ENCODE assay signal across 16 cellular contexts in genomic region chr20:25567286-25567685, GRCh38. TPM values are rescaled to one million over a fixed set of nuclear protein-coding genes. Genes with fewer than 3 reads are reported as not detected.
A peak's percentile ranks its signal among the peaks of the same experiment; 100 is the strongest.
DNase-seq lines count a peak whose midpoint lies in the region; ATAC-seq and TF ChIP-seq lines count a peak whose summit lies in the region.
"Had no signal": no experiment of that assay in that cellular context is flagged by ENCODE, and none has a peak within 500 bp of the region (broad histone marks: within the 10 kb centered on the region; RNA-seq: fewer than 3 reads in every experiment).

No MANE protein-coding gene starts in this region.

- intact Hi-C loops in activated CD4-positive, alpha-beta T cell treated with anti-CD3 and anti-CD28 coated beads for 36 hours (cut with DNase I, micrococcal nuclease) = no loop called here
- intact Hi-C loops in activated CD4-positive, alpha-beta T cell treated with anti-CD3 and anti-CD28 coated beads, Interleukin-2, amount 10 ng/mL, durations not matched to agents 24 days and 14 days (cut with micrococcal nuclease) = no loop called here

- no peaks in the 10 kb centered on the region for H3K36me3 Mint-ChIP-seq in activated CD4-positive, alpha-beta T cell treated with anti-CD3 and anti-CD28 coated beads for 36 hours (ENCODE audit: low read depth)
- H3K36me3 Mint-ChIP-seq in activated CD4-positive, alpha-beta T cell treated with anti-CD3 and anti-CD28 coated beads, Interleukin-2, amount 10 ng/mL, durations not matched to agents 24 days and 14 days (ENCODE audit: low read depth) = peaks cover 4% of the 10 kb centered on the region
- H3K36me3 Mint-ChIP-seq in endothelial cell (ENCODE audit: low read depth, unreplicated experiment) = peaks cover 31% of the 10 kb centered on the region
- H3K36me3 Mint-ChIP-seq: CD14-positive monocyte; CD4-positive, alpha-beta memory T cell had no signal

- no peak for DNase-seq in activated CD4-positive, alpha-beta T cell treated with anti-CD3 and anti-CD28 coated beads for 36 hours
- no peak for DNase-seq in activated CD4-positive, alpha-beta T cell treated with anti-CD3 and anti-CD28 coated beads, Interleukin-2, amount 10 ng/mL, durations not matched to agents 24 days and 14 days
- no peak for DNase-seq in stimulated activated naive CD8-positive, alpha-beta T cell treated with anti-CD3 and anti-CD28 coated beads, Interleukin-15, amount 100 ng/mL, for 72 hours
- DNase-seq in stimulated activated naive CD8-positive, alpha-beta T cell treated with anti-CD3 and anti-CD28 coated beads, Interleukin-15, Interleukin-2, amounts not matched to agents 100 U/mL and 50 U/mL, for 24 hours = no peak
- DNase-seq in endothelial cell (ENCODE audit: low spot score) (no peak), neuronal stem cell (ENCODE audit: low spot score) (no peak), KG1 (lab: John Stamatoyannopoulos, UW) (no peak)
- DNase-seq: CD4-positive, alpha-beta memory T cell; DMS79 treated with DMSO at 0.1 percent for 48 hours; GF-D8; HCEC 1CT had no signal

- H3K4me3 Mint-ChIP-seq in activated CD4-positive, alpha-beta T cell treated with anti-CD3 and anti-CD28 coated beads for 36 hours = no peak overlapping the region
- no peak overlapping the region for H3K4me3 Mint-ChIP-seq in activated CD4-positive, alpha-beta T cell treated with anti-CD3 and anti-CD28 coated beads, Interleukin-2, amount 10 ng/mL, durations not matched to agents 24 days and 14 days
- H3K4me3 Mint-ChIP-seq in stimulated activated naive CD8-positive, alpha-beta T cell treated with anti-CD3 and anti-CD28 coated beads, Interleukin-15, amount 100 ng/mL, for 72 hours = peak overlapping the region in 1 of 2 donors; percentile 5
- H3K4me3 Mint-ChIP-seq in endothelial cell (ENCODE audit: unreplicated experiment) = no peak overlapping the region
- H3K4me3 Mint-ChIP-seq: CD14-positive monocyte; CD4-positive, alpha-beta memory T cell had no signal

- no peak for ATAC-seq in activated CD4-positive, alpha-beta T cell treated with anti-CD3 and anti-CD28 coated beads for 36 hours
- peak; percentile 66 for ATAC-seq in stimulated activated naive CD8-positive, alpha-beta T cell treated with anti-CD3 and anti-CD28 coated beads, Interleukin-15, amount 100 ng/mL, for 72 hours
- ATAC-seq in stimulated activated naive CD8-positive, alpha-beta T cell treated with anti-CD3 and anti-CD28 coated beads, Interleukin-15, Interleukin-2, amounts not matched to agents 100 U/mL and 50 U/mL, for 24 hours = no peak

- H3K18ac ChIP-seq in neuronal stem cell (ENCODE audit: low read length) = no peak overlapping the region

- H4K91ac ChIP-seq in neuronal stem cell (ENCODE audit: low read depth, low read length, poor library complexity) = no peak overlapping the region

- H3K9me3 Mint-ChIP-seq in activated CD4-positive, alpha-beta T cell treated with anti-CD3 and anti-CD28 coated beads for 36 hours (ENCODE audit: low read depth) = no peaks in the 10 kb centered on the region
- H3K9me3 Mint-ChIP-seq in activated CD4-positive, alpha-beta T cell treated with anti-CD3 and anti-CD28 coated beads, Interleukin-2, amount 10 ng/mL, durations not matched to agents 24 days and 14 days = peaks cover 4% of the 10 kb centered on the region
- peaks cover 6 to 7% of the 10 kb centered on the region in 2 donors for H3K9me3 Mint-ChIP-seq in stimulated activated naive CD8-positive, alpha-beta T cell treated with anti-CD3 and anti-CD28 coated beads, Interleukin-15, amount 100 ng/mL, for 72 hours
- peaks cover 7% of the 10 kb centered on the region for H3K9me3 Mint-ChIP-seq in endothelial cell (ENCODE audit: unreplicated experiment)

- H3K79me1 ChIP-seq in neuronal stem cell (ENCODE audit: low read depth, low read length) = peaks cover 6% of the 10 kb centered on the region

- no peak overlapping the region for H4K8ac ChIP-seq in neuronal stem cell (ENCODE audit: low read depth, low read length)

- POLR2A ChIA-PET in activated CD4-positive, alpha-beta T cell treated with anti-CD3 and anti-CD28 coated beads for 36 hours (lab: Charles Lee) = no interaction called here

- no CpG with 5 or more reads among the region's 2 CpGs for WGBS in neuronal stem cell (ENCODE audit: extremely low coverage in 2 of 2, insufficient read length in 2 of 2, insufficient replicate concordance in 1 of 2), 2 donors

- H3K27me3 Mint-ChIP-seq in activated CD4-positive, alpha-beta T cell treated with anti-CD3 and anti-CD28 coated beads for 36 hours = no peaks in the 10 kb centered on the region
- no peaks in the 10 kb centered on the region for H3K27me3 Mint-ChIP-seq in activated CD4-positive, alpha-beta T cell treated with anti-CD3 and anti-CD28 coated beads, Interleukin-2, amount 10 ng/mL, durations not matched to agents 24 days and 14 days
- H3K27me3 Mint-ChIP-seq in stimulated activated naive CD8-positive, alpha-beta T cell treated with anti-CD3 and anti-CD28 coated beads, Interleukin-15, amount 100 ng/mL, for 72 hours = no peaks in the 10 kb centered on the region
- H3K27me3 Mint-ChIP-seq in endothelial cell (ENCODE audit: unreplicated experiment) = peaks cover 5% of the 10 kb centered on the region
- H3K27me3 Mint-ChIP-seq: CD4-positive, alpha-beta memory T cell had no signal

- no peak overlapping the region for H3K27ac ChIP-seq in neuronal stem cell (replicated peaks; ENCODE audit: low read length)
- H3K27ac ChIP-seq: 22Rv1, BLaER1, HL-60 had no signal

- no peak for TF ChIP-seq CTCF in endothelial cell (IDR thresholded peaks at IDR 0.05; ENCODE audit: unreplicated experiment)

- peaks cover 17% of the 10 kb centered on the region for H3K4me1 Mint-ChIP-seq in activated CD4-positive, alpha-beta T cell treated with anti-CD3 and anti-CD28 coated beads for 36 hours
- peaks cover 12% of the 10 kb centered on the region for H3K4me1 Mint-ChIP-seq in activated CD4-positive, alpha-beta T cell treated with anti-CD3 and anti-CD28 coated beads, Interleukin-2, amount 10 ng/mL, durations not matched to agents 24 days and 14 days
- H3K4me1 Mint-ChIP-seq in stimulated activated naive CD8-positive, alpha-beta T cell treated with anti-CD3 and anti-CD28 coated beads, Interleukin-15, amount 100 ng/mL, for 72 hours = peaks cover 30% of the 10 kb centered on the region
- H3K4me1 Mint-ChIP-seq in endothelial cell (ENCODE audit: unreplicated experiment) = peaks cover 63% of the 10 kb centered on the region
- H3K4me1 Mint-ChIP-seq: CD14-positive monocyte had no signal

- H2AFZ ChIP-seq in neuronal stem cell (ENCODE audit: low read length) = no peak overlapping the region

- H3K27me3 ChIP-seq in neuronal stem cell (ENCODE audit: control insufficient read depth in 3 of 3, insufficient read depth in 3 of 3, low read depth in 1 of 3, low read length in 3 of 3) = no peaks in the 10 kb centered on the region
- H3K27me3 ChIP-seq: BLaER1 had no signal

- H2BK15ac ChIP-seq in neuronal stem cell (ENCODE audit: low read length) = no peak overlapping the region

- no peak overlapping the region for H3K4ac ChIP-seq in neuronal stem cell (ENCODE audit: low read length)

- peak overlapping the region; percentile 59 for H3K27ac Mint-ChIP-seq in activated CD4-positive, alpha-beta T cell treated with anti-CD3 and anti-CD28 coated beads for 36 hours
- no peak overlapping the region for H3K27ac Mint-ChIP-seq in activated CD4-positive, alpha-beta T cell treated with anti-CD3 and anti-CD28 coated beads, Interleukin-2, amount 10 ng/mL, durations not matched to agents 24 days and 14 days
- peak overlapping the region in 1 of 2 donors; percentile 85 for H3K27ac Mint-ChIP-seq in stimulated activated naive CD8-positive, alpha-beta T cell treated with anti-CD3 and anti-CD28 coated beads, Interleukin-15, amount 100 ng/mL, for 72 hours
- H3K27ac Mint-ChIP-seq in endothelial cell (ENCODE audit: unreplicated experiment) = peak overlapping the region; percentile 10
- H3K27ac Mint-ChIP-seq: CD14-positive monocyte; CD4-positive, alpha-beta memory T cell had no signal

- no peaks in the 10 kb centered on the region for H3K4me1 ChIP-seq in neuronal stem cell (ENCODE audit: control insufficient read depth in 2 of 2, insufficient read depth in 1 of 2, low read depth in 1 of 2, low read length in 2 of 2)

- no peak overlapping the region for H2BK5ac ChIP-seq in neuronal stem cell (ENCODE audit: low read length)

- CTCF ChIA-PET in activated CD4-positive, alpha-beta T cell treated with anti-CD3 and anti-CD28 coated beads for 36 hours (lab: Charles Lee) = no interaction called here

- no peak overlapping the region for H2BK120ac ChIP-seq in neuronal stem cell (ENCODE audit: low read depth, low read length)

- no peak overlapping the region for H2BK12ac ChIP-seq in neuronal stem cell (ENCODE audit: low read length)

- peaks cover 2 to 38% of the 10 kb centered on the region in 2 donors for H3K36me3 ChIP-seq in neuronal stem cell (replicated peaks in 1 of 2; ENCODE audit: control insufficient read depth in 2 of 2, insufficient read depth in 2 of 2, low read length in 2 of 2)
- H3K36me3 ChIP-seq: BLaER1 had no signal

- no peak overlapping the region for H3K4me2 ChIP-seq in neuronal stem cell (ENCODE audit: insufficient read depth, low read length, poor library complexity, severe bottlenecking)
- H3K4me2 ChIP-seq: BLaER1 had no signal

- H3K9me3 ChIP-seq in neuronal stem cell (replicated peaks in 1 of 2; ENCODE audit: control insufficient read depth in 2 of 2, insufficient read depth in 1 of 2, low read depth in 1 of 2, low read length in 2 of 2) = peaks cover 2 to 20% of the 10 kb centered on the region in 2 donors

- no peak overlapping the region for H2AK5ac ChIP-seq in neuronal stem cell (ENCODE audit: low read depth, low read length)

- H3K23ac ChIP-seq in neuronal stem cell (ENCODE audit: low read depth, low read length, poor library complexity) = no peak overlapping the region

- H3K14ac ChIP-seq in neuronal stem cell (ENCODE audit: low read length) = no peak overlapping the region

- H3K4me3 ChIP-seq in neuronal stem cell (ENCODE audit: low read length in 2 of 2) = no peak overlapping the region
- H3K4me3 ChIP-seq: BLaER1 had no signal

- H3K9ac ChIP-seq in neuronal stem cell (ENCODE audit: low read depth, low read length, poor library complexity) = no peak overlapping the region
- H3K9ac ChIP-seq: BLaER1 had no signal

RNA-seq across cellular contexts. Expression of gene NINL, which starts 18.0 kb away (rescaled TPM):
- 1 to 10 TPM; 3.3 to 4.1 TPM for total RNA-seq in activated CD4-positive, alpha-beta T cell treated with anti-CD3 and anti-CD28 coated beads for 36 hours
- total RNA-seq in activated CD4-positive, alpha-beta T cell treated with anti-CD3 and anti-CD28 coated beads, Interleukin-2, amount 10 ng/mL, durations not matched to agents 24 days and 14 days = 3.0 and 3.5 TPM in 2 replicates
- 95.5 TPM for total RNA-seq in endothelial cell (ENCODE audit: unreplicated experiment)
- 16.6 TPM for polyA plus RNA-seq in neuronal stem cell (2013, experiment 1 of 2)
- polyA plus RNA-seq in neuronal stem cell (2013, experiment 2 of 2) = 16.0 TPM
- total RNA-seq: HT1080 had no signal

RNA-seq across cellular contexts. Expression of gene NANP, which starts 56.5 kb away (rescaled TPM):
- total RNA-seq in activated CD4-positive, alpha-beta T cell treated with anti-CD3 and anti-CD28 coated beads for 36 hours = 1 to 10 TPM; 6.1 to 8.3 TPM
- total RNA-seq in activated CD4-positive, alpha-beta T cell treated with anti-CD3 and anti-CD28 coated beads, Interleukin-2, amount 10 ng/mL, durations not matched to agents 24 days and 14 days = 10.0 TPM in 2 replicates
- 6.8 TPM for total RNA-seq in endothelial cell (ENCODE audit: unreplicated experiment)
- polyA plus RNA-seq in neuronal stem cell (2013, experiment 1 of 2) = 5.5 TPM
- polyA plus RNA-seq in neuronal stem cell (2013, experiment 2 of 2) = 5.6 TPM

Comparison
In these comparisons a context has a peak if more than half of its experiments do, and no peak if none do; other contexts are left out.
1. RNA of gene NINL, which starts 18.0 kb away (total RNA-seq): 95.5 TPM in endothelial cell (single experiment); 3.3 to 4.1 TPM in activated CD4-positive, alpha-beta T cell treated with anti-CD3 and anti-CD28 coated beads for 36 hours and 3.0 to 3.5 TPM in activated CD4-positive, alpha-beta T cell treated with anti-CD3 and anti-CD28 coated beads, Interleukin-2, amount 10 ng/mL, durations not matched to agents 24 days and 14 days; every median in the first group is over 10 times any median in the second.